1 cellular context compared by ENCODE assay signal in the genomic region with DNA sequence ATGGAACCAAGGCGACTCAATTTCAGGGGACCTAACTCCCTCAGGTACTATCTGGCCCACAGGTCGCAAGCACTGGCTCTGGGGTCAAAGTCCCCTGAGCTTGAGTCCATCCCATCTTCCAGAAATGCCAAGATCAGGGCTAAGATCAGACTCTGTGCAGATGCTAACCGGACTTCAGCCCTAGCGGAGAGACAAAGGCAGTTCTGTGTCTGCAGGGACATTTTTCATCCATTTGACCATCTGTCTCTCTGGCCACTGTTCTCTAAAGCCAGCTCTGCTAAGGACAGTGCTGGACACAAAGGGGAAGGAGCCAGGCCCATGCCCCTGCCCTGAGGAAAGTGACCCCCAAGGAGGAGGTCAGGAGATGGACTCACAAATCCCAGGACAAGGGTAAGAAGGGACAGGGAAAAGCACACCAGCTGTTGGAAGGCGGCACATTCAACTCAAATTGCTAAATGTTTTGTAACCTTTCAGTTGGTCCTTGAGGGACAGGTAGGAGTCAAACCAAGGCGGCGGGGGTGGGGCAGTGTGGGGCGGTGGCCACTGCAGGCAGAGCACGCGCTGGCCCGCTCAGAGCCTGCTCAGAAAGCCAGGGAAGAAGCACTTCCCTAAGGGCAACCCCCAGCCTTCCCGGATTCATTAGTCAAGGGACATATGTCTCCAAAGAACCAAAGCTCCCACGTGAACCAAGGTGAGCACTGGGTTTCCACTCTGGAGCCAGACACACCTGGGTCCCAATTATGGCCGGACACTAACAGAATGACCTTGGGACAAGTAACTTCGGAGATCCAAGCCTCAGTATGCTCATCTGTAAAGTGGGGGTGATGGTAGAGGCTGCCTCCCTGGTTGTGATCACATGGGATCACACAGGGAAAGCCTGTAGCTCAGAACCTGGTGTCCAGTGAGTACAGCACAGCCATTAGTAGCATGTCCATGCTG.
TF ChIP-seq lines count a peak whose summit lies in the region.

No MANE protein-coding gene starts in this region.

TF ChIP-seq in GM12878, 131 proteins besides CTCF, POLR2A, EP300 and RAD21:
- TF ChIP-seq, protein P1, sequence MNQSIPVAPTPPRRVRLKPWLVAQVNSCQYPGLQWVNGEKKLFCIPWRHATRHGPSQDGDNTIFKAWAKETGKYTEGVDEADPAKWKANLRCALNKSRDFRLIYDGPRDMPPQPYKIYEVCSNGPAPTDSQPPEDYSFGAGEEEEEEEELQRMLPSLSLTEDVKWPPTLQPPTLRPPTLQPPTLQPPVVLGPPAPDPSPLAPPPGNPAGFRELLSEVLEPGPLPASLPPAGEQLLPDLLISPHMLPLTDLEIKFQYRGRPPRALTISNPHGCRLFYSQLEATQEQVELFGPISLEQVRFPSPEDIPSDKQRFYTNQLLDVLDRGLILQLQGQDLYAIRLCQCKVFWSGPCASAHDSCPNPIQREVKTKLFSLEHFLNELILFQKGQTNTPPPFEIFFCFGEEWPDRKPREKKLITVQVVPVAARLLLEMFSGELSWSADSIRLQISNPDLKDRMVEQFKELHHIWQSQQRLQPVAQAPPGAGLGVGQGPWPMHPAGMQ (IDR thresholded peaks at IDR 0.05; ENCODE audit: borderline replicate concordance) = no peak
- TF ChIP-seq, protein P2, sequence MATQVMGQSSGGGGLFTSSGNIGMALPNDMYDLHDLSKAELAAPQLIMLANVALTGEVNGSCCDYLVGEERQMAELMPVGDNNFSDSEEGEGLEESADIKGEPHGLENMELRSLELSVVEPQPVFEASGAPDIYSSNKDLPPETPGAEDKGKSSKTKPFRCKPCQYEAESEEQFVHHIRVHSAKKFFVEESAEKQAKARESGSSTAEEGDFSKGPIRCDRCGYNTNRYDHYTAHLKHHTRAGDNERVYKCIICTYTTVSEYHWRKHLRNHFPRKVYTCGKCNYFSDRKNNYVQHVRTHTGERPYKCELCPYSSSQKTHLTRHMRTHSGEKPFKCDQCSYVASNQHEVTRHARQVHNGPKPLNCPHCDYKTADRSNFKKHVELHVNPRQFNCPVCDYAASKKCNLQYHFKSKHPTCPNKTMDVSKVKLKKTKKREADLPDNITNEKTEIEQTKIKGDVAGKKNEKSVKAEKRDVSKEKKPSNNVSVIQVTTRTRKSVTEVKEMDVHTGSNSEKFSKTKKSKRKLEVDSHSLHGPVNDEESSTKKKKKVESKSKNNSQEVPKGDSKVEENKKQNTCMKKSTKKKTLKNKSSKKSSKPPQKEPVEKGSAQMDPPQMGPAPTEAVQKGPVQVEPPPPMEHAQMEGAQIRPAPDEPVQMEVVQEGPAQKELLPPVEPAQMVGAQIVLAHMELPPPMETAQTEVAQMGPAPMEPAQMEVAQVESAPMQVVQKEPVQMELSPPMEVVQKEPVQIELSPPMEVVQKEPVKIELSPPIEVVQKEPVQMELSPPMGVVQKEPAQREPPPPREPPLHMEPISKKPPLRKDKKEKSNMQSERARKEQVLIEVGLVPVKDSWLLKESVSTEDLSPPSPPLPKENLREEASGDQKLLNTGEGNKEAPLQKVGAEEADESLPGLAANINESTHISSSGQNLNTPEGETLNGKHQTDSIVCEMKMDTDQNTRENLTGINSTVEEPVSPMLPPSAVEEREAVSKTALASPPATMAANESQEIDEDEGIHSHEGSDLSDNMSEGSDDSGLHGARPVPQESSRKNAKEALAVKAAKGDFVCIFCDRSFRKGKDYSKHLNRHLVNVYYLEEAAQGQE (IDR thresholded peaks at IDR 0.05; ENCODE audit: low read depth, low read length) = no peak
- no peak for TF ChIP-seq ATF7 (IDR thresholded peaks at IDR 0.05; ENCODE audit: low read depth)
- no peak for TF ChIP-seq NRF1 (conservative IDR thresholded peaks at IDR 0.05; ENCODE audit: low read depth, low read length)
- TF ChIP-seq HCFC1 (IDR thresholded peaks at IDR 0.05; ENCODE audit: low read length) = no peak
- TF ChIP-seq CHD4 (IDR thresholded peaks at IDR 0.05) = no peak
- no peak for TF ChIP-seq SREBF2 (IDR thresholded peaks at IDR 0.05; ENCODE audit: low read length)
- TF ChIP-seq, protein P3, sequence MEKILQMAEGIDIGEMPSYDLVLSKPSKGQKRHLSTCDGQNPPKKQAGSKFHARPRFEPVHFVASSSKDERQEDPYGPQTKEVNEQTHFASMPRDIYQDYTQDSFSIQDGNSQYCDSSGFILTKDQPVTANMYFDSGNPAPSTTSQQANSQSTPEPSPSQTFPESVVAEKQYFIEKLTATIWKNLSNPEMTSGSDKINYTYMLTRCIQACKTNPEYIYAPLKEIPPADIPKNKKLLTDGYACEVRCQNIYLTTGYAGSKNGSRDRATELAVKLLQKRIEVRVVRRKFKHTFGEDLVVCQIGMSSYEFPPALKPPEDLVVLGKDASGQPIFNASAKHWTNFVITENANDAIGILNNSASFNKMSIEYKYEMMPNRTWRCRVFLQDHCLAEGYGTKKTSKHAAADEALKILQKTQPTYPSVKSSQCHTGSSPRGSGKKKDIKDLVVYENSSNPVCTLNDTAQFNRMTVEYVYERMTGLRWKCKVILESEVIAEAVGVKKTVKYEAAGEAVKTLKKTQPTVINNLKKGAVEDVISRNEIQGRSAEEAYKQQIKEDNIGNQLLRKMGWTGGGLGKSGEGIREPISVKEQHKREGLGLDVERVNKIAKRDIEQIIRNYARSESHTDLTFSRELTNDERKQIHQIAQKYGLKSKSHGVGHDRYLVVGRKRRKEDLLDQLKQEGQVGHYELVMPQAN (conservative IDR thresholded peaks at IDR 0.05) = no peak
- no peak for TF ChIP-seq POU2F2 (IDR thresholded peaks at IDR 0.05; ENCODE audit: borderline replicate concordance, low read depth, low read length)
- TF ChIP-seq CEBPB (IDR thresholded peaks at IDR 0.05; ENCODE audit: borderline replicate concordance in 1 of 2, low read depth in 2 of 2, low read length in 2 of 2) = no peak
- no peak for TF ChIP-seq HDAC6 (IDR thresholded peaks at IDR 0.05; ENCODE audit: unreplicated experiment)
- TF ChIP-seq ZBED1 (IDR thresholded peaks at IDR 0.05; ENCODE audit: borderline replicate concordance) = no peak
- TF ChIP-seq, protein P4, sequence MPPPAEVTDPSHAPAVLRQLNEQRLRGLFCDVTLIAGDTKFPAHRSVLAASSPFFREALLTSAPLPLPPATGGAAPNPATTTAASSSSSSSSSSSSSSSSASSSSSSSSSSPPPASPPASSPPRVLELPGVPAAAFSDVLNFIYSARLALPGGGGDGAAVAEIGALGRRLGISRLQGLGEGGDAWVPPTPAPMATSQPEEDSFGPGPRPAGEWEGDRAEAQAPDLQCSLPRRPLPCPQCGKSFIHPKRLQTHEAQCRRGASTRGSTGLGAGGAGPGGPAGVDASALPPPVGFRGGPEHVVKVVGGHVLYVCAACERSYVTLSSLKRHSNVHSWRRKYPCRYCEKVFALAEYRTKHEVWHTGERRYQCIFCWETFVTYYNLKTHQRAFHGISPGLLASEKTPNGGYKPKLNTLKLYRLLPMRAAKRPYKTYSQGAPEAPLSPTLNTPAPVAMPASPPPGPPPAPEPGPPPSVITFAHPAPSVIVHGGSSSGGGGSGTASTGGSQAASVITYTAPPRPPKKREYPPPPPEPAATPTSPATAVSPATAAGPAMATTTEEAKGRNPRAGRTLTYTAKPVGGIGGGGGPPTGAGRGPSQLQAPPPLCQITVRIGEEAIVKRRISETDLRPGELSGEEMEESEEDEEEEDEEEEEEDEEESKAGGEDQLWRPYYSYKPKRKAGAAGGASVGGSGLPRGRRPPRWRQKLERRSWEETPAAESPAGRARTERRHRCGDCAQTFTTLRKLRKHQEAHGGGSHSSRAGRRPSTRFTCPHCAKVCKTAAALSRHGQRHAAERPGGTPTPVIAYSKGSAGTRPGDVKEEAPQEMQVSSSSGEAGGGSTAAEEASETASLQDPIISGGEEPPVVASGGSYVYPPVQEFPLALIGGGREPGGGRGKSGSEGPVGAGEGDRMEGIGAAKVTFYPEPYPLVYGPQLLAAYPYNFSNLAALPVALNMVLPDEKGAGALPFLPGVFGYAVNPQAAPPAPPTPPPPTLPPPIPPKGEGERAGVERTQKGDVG (CRISPR knock-in tag; IDR thresholded peaks at IDR 0.05) = no peak
- TF ChIP-seq ESRRA (IDR thresholded peaks at IDR 0.05; ENCODE audit: low read length) = no peak
- TF ChIP-seq ZNF207 (IDR thresholded peaks at IDR 0.05; ENCODE audit: borderline replicate concordance) = no peak
- no peak for TF ChIP-seq NFIC (IDR thresholded peaks at IDR 0.05; ENCODE audit: low read depth, low read length)
TF ChIP-seq in GM12878: peak in this region for 0.
